ENCODE assay signal across 8 cellular contexts in the genomic region with DNA sequence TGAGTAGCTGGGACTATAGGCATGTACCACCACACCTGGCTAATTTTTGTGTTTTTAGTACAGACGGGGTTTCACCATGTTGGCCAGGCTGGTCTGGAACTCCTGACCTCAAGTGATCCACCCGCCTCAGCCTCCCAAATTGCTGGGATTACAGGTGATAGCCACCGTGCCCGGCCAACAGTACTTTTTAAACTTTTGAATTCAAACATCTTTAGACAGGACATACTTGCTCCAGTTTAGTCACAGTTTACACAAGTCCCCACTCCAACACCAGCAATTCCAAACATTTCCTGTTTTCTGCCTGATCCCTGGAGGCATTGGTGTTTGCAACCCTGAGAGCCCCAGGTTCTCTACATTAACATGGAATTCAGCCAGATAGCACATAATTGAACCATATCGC. TPM values are rescaled to one million over a fixed set of nuclear protein-coding genes. Genes with fewer than 3 reads are reported as not detected.
DNase-seq lines count a peak whose midpoint lies in the region; TF ChIP-seq lines count a peak whose summit lies in the region.
"Not testable (repeated sequence)": the region's sequence is repeated elsewhere in the genome, so short reads cannot be mapped to it uniquely, and the experiment has no call there.

No MANE protein-coding gene starts in this region.

- not testable (repeated sequence) for H3K9ac ChIP-seq in endodermal cell (ENCODE audit: extremely low read depth, low read length, poor library complexity, severe bottlenecking); mesendoderm (ENCODE audit: low read length); smooth muscle cell (ENCODE audit: low read depth)

- H2BK15ac ChIP-seq in mesendoderm (replicated peaks; ENCODE audit: low read depth): not testable (repeated sequence)

- not testable (repeated sequence) for H3K56ac ChIP-seq in mesendoderm (ENCODE audit: low read length)

- intact Hi-C loops in left ventricle myocardium inferior (cut with micrococcal nuclease): not testable (repeated sequence)

- H4K20me1 ChIP-seq in smooth muscle cell (ENCODE audit: low read depth): peaks cover 89% of the 10 kb centered on the region

- CTCF ChIA-PET in BJ (lab: Yijun Ruan, JAX): not testable (repeated sequence)
- CTCF ChIA-PET in RWPE1 (lab: Yijun Ruan, JAX): interaction anchor here (0.7 kb wide), 1 partner anchor 52 kb away, joined by 3 read pairs; no protein-coding TSS in a partner anchor

- H2BK5ac ChIP-seq in mesendoderm (ENCODE audit: low read length): not testable (repeated sequence)

- H3K4me2 ChIP-seq in mesendoderm (ENCODE audit: low read length); smooth muscle cell: not testable (repeated sequence)

- H3K27ac Mint-ChIP-seq in endodermal cell: peak overlapping the region; percentile 86

- H3K9me3 Mint-ChIP-seq in endodermal cell: not testable (repeated sequence)

- not testable (repeated sequence) for H3K9me3 ChIP-seq in endodermal cell (ENCODE audit: control insufficient read depth, low read length); left ventricle myocardium inferior (replicated peaks); smooth muscle cell (replicated peaks; ENCODE audit: low read depth)

- H3K27me3 Mint-ChIP-seq in endodermal cell (ENCODE audit: insufficient read depth): not testable (repeated sequence)

- H4K5ac ChIP-seq in mesendoderm (ENCODE audit: low read length): not testable (repeated sequence)

- H3K27ac ChIP-seq in RWPE1; endodermal cell (ENCODE audit: low read depth, low read length); mesendoderm (ENCODE audit: low read depth, low read length): not testable (repeated sequence)
- H3K27ac ChIP-seq in left ventricle myocardium inferior (replicated peaks) (peak overlapping the region; percentile 5), smooth muscle cell (ENCODE audit: low read depth) (peak overlapping the region; percentile 32)

- H3K79me2 ChIP-seq in mesendoderm (ENCODE audit: control insufficient read depth, insufficient read depth, low read length): not testable (repeated sequence)
- peaks cover 17% of the 10 kb centered on the region for H3K79me2 ChIP-seq in smooth muscle cell (ENCODE audit: low read depth)

- not testable (repeated sequence) for H3F3A ChIP-seq in smooth muscle cell (ENCODE audit: low read depth)

- not testable (repeated sequence) for H3K23ac ChIP-seq in mesendoderm (ENCODE audit: low read length)

- not testable (repeated sequence) for H3K4me1 ChIP-seq in endodermal cell (ENCODE audit: control insufficient read depth, insufficient read depth, low read length); mesendoderm (ENCODE audit: control insufficient read depth, low read depth, low read length); smooth muscle cell (ENCODE audit: low read depth)
- H3K4me1 ChIP-seq in left ventricle myocardium inferior: peaks cover 43% of the 10 kb centered on the region

- H4K8ac ChIP-seq in mesendoderm (ENCODE audit: low read depth, low read length): not testable (repeated sequence)

- not testable (repeated sequence) for H3K4me3 Mint-ChIP-seq in endodermal cell

- WGBS in endodermal cell (ENCODE audit: insufficient coverage in 1 of 2, insufficient read length in 1 of 2), 2 experiments: 91 to 95% methylated on average over 4 of the region's 5 CpGs
- no CpG with 5 or more reads among the region's 5 CpGs for WGBS in mesendoderm (ENCODE audit: extremely low coverage, insufficient coverage, low lambda C conversion rate)
- 59% methylated on average over 5 of the region's 5 CpGs for WGBS in smooth muscle cell (ENCODE audit: low lambda C conversion rate)

- H3K18ac ChIP-seq in mesendoderm (ENCODE audit: low read length): peak overlapping the region; percentile 41

- peaks cover 50% of the 10 kb centered on the region for H3K36me3 Mint-ChIP-seq in endodermal cell (ENCODE audit: low read depth)

- POLR2A ChIA-PET in BJ (lab: Charles Lee); RWPE1 (lab: Yijun Ruan, JAX; ENCODE audit: low non-redundant PET): not testable (repeated sequence)

- not testable (repeated sequence) for H3K4ac ChIP-seq in mesendoderm (ENCODE audit: low read depth, low read length)

- H3K36me3 ChIP-seq in BJ (ENCODE audit: control insufficient read depth, insufficient read depth, low read length); mesendoderm (ENCODE audit: control insufficient read depth, insufficient read depth, low read length): not testable (repeated sequence)
- H3K36me3 ChIP-seq in endodermal cell (ENCODE audit: control insufficient read depth, insufficient read depth, low read length) (peaks cover 81% of the 10 kb centered on the region), left ventricle myocardium inferior (peaks cover 45% of the 10 kb centered on the region), smooth muscle cell (ENCODE audit: low read depth) (peaks cover 17% of the 10 kb centered on the region)

- H3K79me1 ChIP-seq in mesendoderm (ENCODE audit: low read length): not testable (repeated sequence)

- H3K27me3 ChIP-seq in BJ (ENCODE audit: control insufficient read depth, insufficient read depth, low read length); endodermal cell (ENCODE audit: control insufficient read depth, insufficient read depth, low read length, poor library complexity, severe bottlenecking); left ventricle myocardium inferior (ENCODE audit: low read depth); mesendoderm (ENCODE audit: insufficient read depth, low read length, poor library complexity); smooth muscle cell (ENCODE audit: low read depth): not testable (repeated sequence)

- H2AFZ ChIP-seq in smooth muscle cell (ENCODE audit: low read depth): not testable (repeated sequence)

- TF ChIP-seq CTCF in BJ (IDR thresholded peaks at IDR 0.05; ENCODE audit: insufficient read depth, low read depth, low read length); RWPE1 (conservative IDR thresholded peaks at IDR 0.05; ENCODE audit: low read depth); endodermal cell (conservative IDR thresholded peaks at IDR 0.05); left ventricle myocardium inferior (IDR thresholded peaks at IDR 0.05; ENCODE audit: borderline replicate concordance); smooth muscle cell (IDR thresholded peaks at IDR 0.05; ENCODE audit: borderline replicate concordance, insufficient read depth, poor library complexity, severe bottlenecking): not testable (repeated sequence)

- DNase-seq in BJ (ENCODE audit: low read depth) (peak; percentile 21), HCEC 1CT (peak; percentile 14), RWPE1 (ENCODE audit: low spot score) (peak; percentile 46), astrocyte of the hippocampus (ENCODE audit: low read depth, low spot score) (peak; percentile 37), mesendoderm (peak; percentile 77)
- DNase-seq in endodermal cell; left ventricle myocardium inferior; smooth muscle cell (lab: John Stamatoyannopoulos, UW; ENCODE audit: unreplicated experiment): not testable (repeated sequence)

- H3K4me1 Mint-ChIP-seq in endodermal cell: peaks cover 11% of the 10 kb centered on the region

- not testable (repeated sequence) for H2BK120ac ChIP-seq in mesendoderm (ENCODE audit: low read depth, low read length)

- not testable (repeated sequence) for H3K4me3 ChIP-seq in BJ (ENCODE audit: low read depth, low read length); endodermal cell (ENCODE audit: low read length); left ventricle myocardium inferior; mesendoderm (ENCODE audit: low read length); smooth muscle cell

- H2AK5ac ChIP-seq in mesendoderm (ENCODE audit: low read length): not testable (repeated sequence)

RNA-seq across cellular contexts. Expression of a gene that starts 40.0 kb away (rescaled TPM):
- polyA plus RNA-seq in BJ (2011; rRNA removed) (95.9 and 111 TPM in 2 replicates), smooth muscle cell (87.2 and 95.4 TPM in 2 replicates)
- polyA minus RNA-seq in BJ (2011; rRNA and poly(A)+ RNA removed): 79.9 and 129 TPM in 2 replicates
- total RNA-seq in endodermal cell (100 to 1,000 TPM in 1 of 2 donors, 10 to 100 TPM in 1; 84.2 to 103 TPM), left ventricle myocardium inferior (30.7 TPM), smooth muscle cell (77.3 and 83.5 TPM in 2 replicates)
- 74.2 TPM for polyA plus RNA-seq in endodermal cell (2013, experiment 1 of 2)
- polyA plus RNA-seq in endodermal cell (2013, experiment 2 of 2): 68.6 TPM
- 40.6 TPM for polyA plus RNA-seq in mesendoderm (2013, experiment 1 of 2)
- 40.7 TPM for polyA plus RNA-seq in mesendoderm (2013, experiment 2 of 2)
